In the genomic region with DNA sequence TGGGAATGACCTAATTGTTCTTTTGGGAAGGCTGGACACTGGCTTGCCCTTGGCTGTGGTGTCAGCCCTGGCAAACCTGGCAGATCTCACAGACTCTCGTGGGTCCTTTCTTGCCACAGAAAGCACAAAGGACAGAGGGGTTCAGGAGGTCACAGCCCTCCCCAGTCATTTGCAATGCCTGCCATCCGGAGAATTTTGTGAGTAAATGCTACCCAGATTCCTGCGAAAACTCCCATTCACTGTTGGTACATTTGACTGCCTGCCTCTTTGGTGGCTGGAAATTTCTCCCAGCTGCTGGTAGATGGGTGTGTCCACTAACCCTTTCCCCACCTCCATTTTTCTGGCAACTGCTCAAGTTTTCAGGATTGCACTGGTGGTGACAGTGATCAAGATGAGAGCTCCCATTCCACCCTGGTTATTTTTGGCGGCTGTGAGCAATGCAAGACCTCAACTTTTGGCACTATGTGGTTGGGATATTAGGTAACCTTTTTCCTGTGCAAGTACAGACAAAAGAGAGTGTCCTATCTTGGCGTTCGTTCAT, we compare ENCODE assay signal across 11 cellular contexts.
DNase-seq lines count a peak whose midpoint lies in the region; ATAC-seq, FAIRE-seq and TF ChIP-seq lines count a peak whose summit lies in the region.
"Had no signal": no experiment of that assay in that cellular context is flagged by ENCODE, and none has a peak within 500 bp of the region (broad histone marks: within the 10 kb centered on the region; RNA-seq: fewer than 3 reads in every experiment).

No MANE protein-coding gene starts in this region.

- FAIRE-seq in HTR-8/SVneo (lab: Jason Lieb, UNC), result no peak
- FAIRE-seq: endometrium had no signal

- H3K9me3 ChIP-seq in right atrium auricular region, result no peaks in the 10 kb centered on the region

- H3K27me3 ChIP-seq in ACC112 (ENCODE audit: insufficient read depth, low read length), result no peaks in the 10 kb centered on the region
- no peaks in the 10 kb centered on the region for H3K27me3 ChIP-seq in right atrium auricular region

- H3K4me3 ChIP-seq in ACC112 (ENCODE audit: low read depth, low read length), result no peak overlapping the region
- H3K4me3 ChIP-seq in astrocyte of the spinal cord (ENCODE audit: low read depth, low read length), result no peak overlapping the region
- H3K4me3 ChIP-seq in right atrium auricular region, result no peak overlapping the region

- TF ChIP-seq CTCF in astrocyte of the spinal cord (IDR thresholded peaks at IDR 0.05; ENCODE audit: low read depth, low read length) (no peak), right atrium auricular region (IDR thresholded peaks at IDR 0.05) (no peak)

- in situ Hi-C loops in astrocyte of the spinal cord (cut with HindIII; ENCODE audit: low sequenced_read_pairs), result no loop called here

- H3K79me2 ChIP-seq in ACC112 (ENCODE audit: control insufficient read depth, insufficient read depth, low read length, unreplicated experiment), result peaks cover 76% of the 10 kb centered on the region

- ATAC-seq in HG02588 (IDR thresholded peaks at IDR 0.05; ENCODE audit: unreplicated experiment), result no peak
- no peak for ATAC-seq in GM18868 (IDR thresholded peaks at IDR 0.05; ENCODE audit: unreplicated experiment)
- ATAC-seq: activated CD8-positive, alpha-beta memory T cell treated with anti-CD3 and anti-CD28 coated beads, Interleukin-2, amount 10 ng/mL, durations not matched to agents 7 days and 5 days had no signal

- DNase-seq in HTR-8/SVneo (ENCODE audit: insufficient read length, low spot score) (peak; percentile 8), astrocyte of the spinal cord (ENCODE audit: low read depth, low spot score) (peak; percentile 75), right atrium auricular region (ENCODE audit: low spot score) (peak; percentile 72), MV-4-11 (lab: John Stamatoyannopoulos, UW) (no peak)
- no peak for DNase-seq in activated effector memory CD4-positive, alpha-beta T cell treated with Interleukin-2 at 50 U/mL for 16 hours
- DNase-seq: activated CD8-positive, alpha-beta memory T cell treated with anti-CD3 and anti-CD28 coated beads, Interleukin-2, amount 10 ng/mL, durations not matched to agents 7 days and 5 days; OCI-M1 had no signal

- no peak overlapping the region for H2AFZ ChIP-seq in ACC112 (ENCODE audit: low read length, unreplicated experiment)

- H3K36me3 ChIP-seq in ACC112 (ENCODE audit: insufficient read depth, low read length) (peaks cover 10% of the 10 kb centered on the region), right atrium auricular region (no peaks in the 10 kb centered on the region)

- H3K27ac ChIP-seq in ACC112 (ENCODE audit: low read depth, low read length), result peak overlapping the region; percentile 65
- peak overlapping the region; percentile 35 to 74 for H3K27ac ChIP-seq in right atrium auricular region

- H3K4me1 ChIP-seq in ACC112 (ENCODE audit: control insufficient read depth, insufficient read depth, low read length, unreplicated experiment) (peaks cover 37% of the 10 kb centered on the region), right atrium auricular region (peaks cover 0 to 58% of the 10 kb centered on the region in 2 donors)

Comparison
In these comparisons a context has a peak if more than half of its experiments do, and no peak if none do; other contexts are left out.
1. DNase-seq: peak in HTR-8/SVneo (single experiment), astrocyte of the spinal cord (single experiment) and right atrium auricular region (single experiment); none in MV-4-11 (single experiment) and activated effector memory CD4-positive, alpha-beta T cell treated with Interleukin-2 at 50 U/mL for 16 hours (single experiment).